ENCODE assay signal across 7 cellular contexts in the genomic region with DNA sequence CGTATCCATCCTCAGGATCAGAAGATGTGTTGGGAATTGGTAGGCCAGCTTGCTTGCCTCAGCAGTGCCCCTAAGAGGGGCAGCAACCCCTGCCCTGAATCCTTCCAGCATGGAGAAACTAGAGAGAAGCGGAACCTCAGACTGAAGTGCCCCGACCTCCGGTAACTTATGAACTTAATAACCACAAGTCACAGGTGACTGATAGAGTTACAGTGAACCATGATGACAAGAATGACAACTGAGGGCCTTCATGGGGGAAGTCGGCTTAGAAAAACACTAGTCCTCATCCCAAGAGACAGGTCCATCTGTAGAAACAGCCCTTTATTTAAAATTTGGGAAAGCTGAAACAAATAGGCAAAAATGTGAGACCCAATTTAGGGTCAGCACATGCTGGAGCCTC.
"Had no signal": no experiment of that assay in that cellular context is flagged by ENCODE, and none has a peak within 500 bp of the region (broad histone marks: within the 10 kb centered on the region; RNA-seq: fewer than 3 reads in every experiment).

No MANE protein-coding gene starts in this region.

- ATAC-seq: K562 had no signal

- DNase-seq: GM23248, GOT3, H7, HCEC 1CT, IMR-90, KG1 had no signal

- H3K27ac ChIP-seq: GM23248 had no signal

- H3K4me3 ChIP-seq: GM23248, K562 had no signal
